18 cellular contexts compared by ENCODE assay signal in genomic region chr18:8001711-8002110, GRCh38.
DNase-seq lines count a peak whose midpoint lies in the region; ATAC-seq lines count a peak whose summit lies in the region.
"Had no signal": no experiment of that assay in that cellular context is flagged by ENCODE, and none has a peak within 500 bp of the region (broad histone marks: within the 10 kb centered on the region; RNA-seq: fewer than 3 reads in every experiment).

No MANE protein-coding gene starts in this region.

- intact Hi-C loops in activated CD4-positive, alpha-beta T cell treated with anti-CD3 and anti-CD28 coated beads, Interleukin-2, amount 10 ng/mL, durations not matched to agents 24 days and 14 days (cut with micrococcal nuclease): no loop called here

- H3K27ac Mint-ChIP-seq in activated CD4-positive, alpha-beta T cell treated with anti-CD3 and anti-CD28 coated beads, Interleukin-2, amount 10 ng/mL, durations not matched to agents 24 days and 14 days: no peak overlapping the region
- H3K27ac Mint-ChIP-seq: T-helper 1 cell treated with Interleukin-12 subunit alpha and Interleukin-12 subunit beta and Interleukin-4 antibody, amounts not matched to agents 30 μg/mL and 1 μg/mL, for 36 hours had no signal

- H3K4me3 Mint-ChIP-seq in activated CD4-positive, alpha-beta T cell treated with anti-CD3 and anti-CD28 coated beads, Interleukin-2, amount 10 ng/mL, durations not matched to agents 24 days and 14 days: no peak overlapping the region
- H3K4me3 Mint-ChIP-seq: T-helper 1 cell treated with Interleukin-12 subunit alpha and Interleukin-12 subunit beta and Interleukin-4 antibody, amounts not matched to agents 30 μg/mL and 1 μg/mL, for 36 hours had no signal

- H3K36me3 Mint-ChIP-seq in activated CD4-positive, alpha-beta T cell treated with anti-CD3 and anti-CD28 coated beads, Interleukin-2, amount 10 ng/mL, durations not matched to agents 24 days and 14 days (ENCODE audit: low read depth): no peaks in the 10 kb centered on the region

- no peak for ATAC-seq in HG02759 (IDR thresholded peaks at IDR 0.05; ENCODE audit: unreplicated experiment)
- ATAC-seq in stimulated activated naive CD8-positive, alpha-beta T cell treated with anti-CD3 and anti-CD28 coated beads, Interleukin-15, Interleukin-2, amounts not matched to agents 100 U/mL and 50 U/mL, for 24 hours: no peak

- in situ Hi-C loops in SK-MEL-5 (cut with HindIII; ENCODE audit: low pct_unique_long_range_greater_than_20kb, low sequenced_read_pairs): no loop called here

- H3K4me1 Mint-ChIP-seq in activated CD4-positive, alpha-beta T cell treated with anti-CD3 and anti-CD28 coated beads, Interleukin-2, amount 10 ng/mL, durations not matched to agents 24 days and 14 days: no peaks in the 10 kb centered on the region

- peak; percentile 14 for DNase-seq in activated CD4-positive, alpha-beta T cell treated with anti-CD3 and anti-CD28 coated beads, Interleukin-2, amount 10 ng/mL, durations not matched to agents 24 days and 14 days
- DNase-seq in activated CD4-positive, alpha-beta T cell treated with anti-CD3 and anti-CD28 coated beads for 4 hours: no peak
- peak; percentile 36 for DNase-seq in SK-MEL-5 (ENCODE audit: low read depth, low spot score)
- peak; percentile 25 for DNase-seq in myocyte (ENCODE audit: low read depth)
- DNase-seq in NK-92 treated with Interleukin-12 subunit alpha and Interleukin-12 subunit beta, amount 100 ng/mL, for 24 hours (lab: John Stamatoyannopoulos, UW): no peak
- no peak for DNase-seq in stimulated activated naive CD8-positive, alpha-beta T cell treated with anti-CD3 and anti-CD28 coated beads, Interleukin-15, Interleukin-2, amounts not matched to agents 100 U/mL and 50 U/mL, for 24 hours
- DNase-seq in NCI-H524 (lab: John Stamatoyannopoulos, UW): no peak
- DNase-seq: BE2C, DMS 273 treated with DMSO at 0.1 percent for 48 hours, DMS79 treated with DMSO at 0.1 percent for 48 hours, H7, NCI-H1105, NCI-H187 treated with DMSO at 0.1 percent for 48 hours, NCI-H510A, NCI-H774, Right ventricle myocardium superior had no signal

- peaks cover 4% of the 10 kb centered on the region for H3K9me3 Mint-ChIP-seq in activated CD4-positive, alpha-beta T cell treated with anti-CD3 and anti-CD28 coated beads, Interleukin-2, amount 10 ng/mL, durations not matched to agents 24 days and 14 days
- H3K9me3 Mint-ChIP-seq: T-helper 1 cell treated with Interleukin-12 subunit alpha and Interleukin-12 subunit beta and Interleukin-4 antibody, amounts not matched to agents 30 μg/mL and 1 μg/mL, for 36 hours had no signal

- no peaks in the 10 kb centered on the region for H3K27me3 Mint-ChIP-seq in activated CD4-positive, alpha-beta T cell treated with anti-CD3 and anti-CD28 coated beads, Interleukin-2, amount 10 ng/mL, durations not matched to agents 24 days and 14 days

Comparison
In these comparisons a context has a peak if more than half of its experiments do, and no peak if none do; other contexts are left out.
1. DNase-seq: peak in activated CD4-positive, alpha-beta T cell treated with anti-CD3 and anti-CD28 coated beads, Interleukin-2, amount 10 ng/mL, durations not matched to agents 24 days and 14 days (single experiment), SK-MEL-5 (single experiment) and myocyte (single experiment); none in activated CD4-positive, alpha-beta T cell treated with anti-CD3 and anti-CD28 coated beads for 4 hours (0 of 2), NK-92 treated with Interleukin-12 subunit alpha and Interleukin-12 subunit beta, amount 100 ng/mL, for 24 hours (single experiment), stimulated activated naive CD8-positive, alpha-beta T cell treated with anti-CD3 and anti-CD28 coated beads, Interleukin-15, Interleukin-2, amounts not matched to agents 100 U/mL and 50 U/mL, for 24 hours (single experiment) and NCI-H524 (0 of 2).